Comparison of ENCODE assay signal across 22 cellular contexts in the genomic region with DNA sequence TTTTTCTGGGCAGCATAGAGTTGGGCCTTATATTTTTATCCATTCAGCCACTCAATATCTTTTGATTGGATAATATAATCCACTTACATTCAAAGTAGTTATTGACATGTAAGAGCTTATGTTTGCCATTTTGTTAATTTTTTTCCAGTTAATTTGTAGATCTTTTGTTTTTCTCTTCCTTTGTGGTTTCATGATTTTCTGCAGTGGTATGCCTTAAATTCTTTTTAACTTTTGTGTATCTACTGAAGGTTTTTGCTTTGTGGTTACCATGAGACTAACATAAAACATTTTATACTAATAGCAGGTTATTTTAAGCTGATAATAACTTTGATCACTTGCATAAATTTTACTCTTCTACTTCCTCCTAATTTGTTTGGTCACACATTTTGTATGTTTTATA.
A peak's percentile ranks its signal among the peaks of the same experiment; 100 is the strongest.
DNase-seq lines count a peak whose midpoint lies in the region; ATAC-seq and TF ChIP-seq lines count a peak whose summit lies in the region.
"Had no signal": no experiment of that assay in that cellular context is flagged by ENCODE, and none has a peak within 500 bp of the region (broad histone marks: within the 10 kb centered on the region; RNA-seq: fewer than 3 reads in every experiment).

No MANE protein-coding gene starts in this region.

- peaks cover 31% of the 10 kb centered on the region for H3K36me3 Mint-ChIP-seq in HFFc6 (ENCODE audit: low read depth)

- no peak overlapping the region for H3K4me3 ChIP-seq in Peyer's patch
- H3K4me3 ChIP-seq: BLaER1 treated with 17β-estradiol and CSF1 and Interleukin-3, amounts not matched to agents 10 nM and 100 nM; GM12878 had no signal

- peak; percentile 11 for DNase-seq in EH (ENCODE audit: low read depth)
- peak; percentile 20 for DNase-seq in HFFc6
- peak; percentile 5 for DNase-seq in RPMI7951 (ENCODE audit: low read depth)
- DNase-seq in kidney tubule cell (ENCODE audit: low spot score): peak; percentile 52
- DNase-seq in stimulated activated naive CD8-positive, alpha-beta T cell treated with anti-CD3 and anti-CD28 coated beads, Interleukin-15, Interleukin-2, amounts not matched to agents 100 U/mL and 50 U/mL, for 24 hours: no peak
- no peak for DNase-seq in Peyer's patch
- no peak for DNase-seq in AG08395 (ENCODE audit: low spot score)
- DNase-seq: AML-193; BE2C; Calu3; CD4-positive, alpha-beta T cell; CD8-positive, alpha-beta memory T cell; DND-41; EL; GDM1; H7; HCEC 1CT had no signal

- H3K4me1 Mint-ChIP-seq in HFFc6 (ENCODE audit: low read depth): peaks cover 16% of the 10 kb centered on the region
- H3K4me1 Mint-ChIP-seq: CD8-positive, alpha-beta memory T cell had no signal

- no peak for TF ChIP-seq CTCF in HFFc6 (IDR thresholded peaks at IDR 0.05)
- no peak for TF ChIP-seq CTCF in Peyer's patch (IDR thresholded peaks at IDR 0.05)

- no peaks in the 10 kb centered on the region for H3K27me3 ChIP-seq in Peyer's patch
- H3K27me3 ChIP-seq: BE2C; BLaER1 treated with 17β-estradiol and CSF1 and Interleukin-3, amounts not matched to agents 10 nM and 100 nM had no signal

- H3K9me3 Mint-ChIP-seq in HFFc6: peaks cover 19% of the 10 kb centered on the region

- no peaks in the 10 kb centered on the region for H3K9me3 ChIP-seq in Peyer's patch
- H3K9me3 ChIP-seq: BE2C had no signal

- H3K27ac ChIP-seq in Peyer's patch: no peak overlapping the region
- H3K27ac ChIP-seq: 22Rv1; BLaER1 treated with 17β-estradiol and CSF1 and Interleukin-3, amounts not matched to agents 10 nM and 100 nM had no signal

- H3K4me1 ChIP-seq in Peyer's patch: no peaks in the 10 kb centered on the region
- H3K4me1 ChIP-seq: BE2C had no signal

- H3K27ac Mint-ChIP-seq in HFFc6: peak overlapping the region; percentile 43; the same call in 1 of the 2 replicates
- H3K27ac Mint-ChIP-seq: CD4-positive, alpha-beta T cell; CD8-positive, alpha-beta memory T cell had no signal

- no peak overlapping the region for H3K4me3 Mint-ChIP-seq in HFFc6
- H3K4me3 Mint-ChIP-seq: CD14-positive monocyte; CD4-positive, alpha-beta T cell; CD8-positive, alpha-beta memory T cell had no signal

- TF ChIP-seq POLR2A in Peyer's patch (IDR thresholded peaks at IDR 0.05): no peak

- no peaks in the 10 kb centered on the region for H3K36me3 ChIP-seq in Peyer's patch
- H3K36me3 ChIP-seq: BE2C; BLaER1 treated with 17β-estradiol and CSF1 and Interleukin-3, amounts not matched to agents 10 nM and 100 nM had no signal

- H3K27me3 Mint-ChIP-seq in HFFc6 (ENCODE audit: insufficient read depth): peaks cover 6% of the 10 kb centered on the region
- H3K27me3 Mint-ChIP-seq: CD4-positive, alpha-beta T cell had no signal

- ATAC-seq in SK-N-SH treated with all-trans-retinoic acid at 6 μM for 48 hours: no peak
- ATAC-seq in stimulated activated naive CD8-positive, alpha-beta T cell treated with anti-CD3 and anti-CD28 coated beads, Interleukin-15, Interleukin-2, amounts not matched to agents 100 U/mL and 50 U/mL, for 24 hours: no peak
- ATAC-seq: GM12878 had no signal

TF ChIP-seq in SK-N-SH treated with all-trans-retinoic acid at 6 μM for 48 hours, 23 proteins besides CTCF, POLR2A, EP300 and RAD21:
- TF ChIP-seq SNAI2 (CRISPR knock-in tag; IDR thresholded peaks at IDR 0.05): no peak

Comparison
In these comparisons a context has a peak if more than half of its experiments do, and no peak if none do; other contexts are left out.
1. DNase-seq: peak in EH (single experiment), HFFc6 (single experiment), RPMI7951 (single experiment) and kidney tubule cell (single experiment); none in stimulated activated naive CD8-positive, alpha-beta T cell treated with anti-CD3 and anti-CD28 coated beads, Interleukin-15, Interleukin-2, amounts not matched to agents 100 U/mL and 50 U/mL, for 24 hours (single experiment), Peyer's patch (0 of 3) and AG08395 (single experiment).